ENCODE assay signal across 9 cellular contexts in the genomic region with DNA sequence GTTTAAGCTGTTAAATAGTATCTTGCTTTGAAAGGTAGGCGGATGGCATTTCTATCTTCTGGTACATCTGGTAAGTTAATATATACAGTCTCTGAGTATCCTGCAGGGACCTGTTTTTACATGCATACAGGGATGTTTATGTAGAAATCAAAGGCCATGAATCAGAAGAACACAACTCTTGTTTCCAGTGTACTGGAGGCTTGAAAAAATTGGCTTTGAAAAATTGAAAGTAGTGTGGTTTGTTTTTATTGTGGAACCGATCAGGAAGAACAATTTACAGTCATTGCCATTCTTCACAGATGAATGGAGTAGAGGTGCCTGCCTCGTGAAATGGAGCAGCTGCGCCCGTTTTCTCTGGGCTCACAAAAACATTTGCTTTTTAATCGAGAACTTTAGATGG. TPM values are rescaled to one million over a fixed set of nuclear protein-coding genes. Genes with fewer than 3 reads are reported as not detected.
DNase-seq lines count a peak whose midpoint lies in the region; ATAC-seq and TF ChIP-seq lines count a peak whose summit lies in the region.
"Had no signal": no experiment of that assay in that cellular context is flagged by ENCODE, and none has a peak within 500 bp of the region (broad histone marks: within the 10 kb centered on the region; RNA-seq: fewer than 3 reads in every experiment).

No MANE protein-coding gene starts in this region.

- H3K9me3 Mint-ChIP-seq in activated CD8-positive, alpha-beta T cell treated with anti-CD3 and anti-CD28 coated beads for 36 hours, result no peaks in the 10 kb centered on the region
- H3K9me3 Mint-ChIP-seq in naive B cell, result no peaks in the 10 kb centered on the region

- POLR2A ChIA-PET in activated CD8-positive, alpha-beta T cell treated with anti-CD3 and anti-CD28 coated beads for 36 hours (lab: Charles Lee), result interaction anchor here (1.2 kb wide), 1 partner anchor 353 kb away, joined by 3 read pairs; no protein-coding TSS in a partner anchor
- POLR2A ChIA-PET in PC-3 (lab: Charles Lee; ENCODE audit: unreplicated experiment), result no interaction called here

- H3K27ac Mint-ChIP-seq in activated CD8-positive, alpha-beta T cell treated with anti-CD3 and anti-CD28 coated beads for 36 hours, result peak overlapping the region; percentile 8
- H3K27ac Mint-ChIP-seq in naive B cell, result peak overlapping the region; percentile 89 to 97 (median 92)

- H3K27me3 Mint-ChIP-seq in activated CD8-positive, alpha-beta T cell treated with anti-CD3 and anti-CD28 coated beads for 36 hours, result no peaks in the 10 kb centered on the region
- H3K27me3 Mint-ChIP-seq in naive B cell, result no peaks in the 10 kb centered on the region

- H2AFZ ChIP-seq in PC-3 (ENCODE audit: low read length), result no peak overlapping the region

- 58 to 74% (median 70%) methylated on average over 6 of the region's 6 CpGs for WGBS in stomach, 5 donors
- WGBS in heart left ventricle, 4 donors, result 74 to 83% (median 77%) methylated on average over 6 of the region's 6 CpGs

- no peak for DNase-seq in activated CD4-positive, CD25-positive, alpha-beta regulatory T cell (lab: John Stamatoyannopoulos, UW)
- DNase-seq in HPDE6-E6E7 (ENCODE audit: extremely low spot score) (peak; percentile 70), naive B cell (peak; percentile 47), PC-3 (no peak), stomach (no peak), heart left ventricle (no peak)
- peak; percentile 11 for DNase-seq in activated CD8-positive, alpha-beta T cell treated with anti-CD3 and anti-CD28 coated beads for 36 hours

- H3K36me3 ChIP-seq in PC-3 (ENCODE audit: low read depth, low read length) (no peaks in the 10 kb centered on the region), stomach (no peaks in the 10 kb centered on the region), heart left ventricle (no peaks in the 10 kb centered on the region)

- no peaks in the 10 kb centered on the region for H3K36me3 Mint-ChIP-seq in activated CD8-positive, alpha-beta T cell treated with anti-CD3 and anti-CD28 coated beads for 36 hours (ENCODE audit: low read depth)
- H3K36me3 Mint-ChIP-seq in naive B cell, result peaks cover 0 to 7% of the 10 kb centered on the region in 2 donors

- intact Hi-C loops in activated CD8-positive, alpha-beta T cell treated with anti-CD3 and anti-CD28 coated beads for 36 hours (cut with micrococcal nuclease), result loop anchor here (5.0 kb wide), 1 partner anchor 425 kb away; no protein-coding TSS in a partner anchor
- intact Hi-C loops in PC-3 (cut with micrococcal nuclease) (no loop called here), stomach (cut with DNase I; ENCODE audit: low total_unique reads) (no loop called here), heart left ventricle (cut with DNase I) (loop anchor here in 1 of 10 donors (10.0 kb wide), 1 partner anchor 192 kb away; the partner anchor contains the start of gene GLCCI1)

- no TSS peak for BruUV-seq in PC-3 (replicated peaks; lab: Mats Ljungman, UMichigan)

- TF ChIP-seq POLR2A in stomach (IDR thresholded peaks at IDR 0.05) (no peak), heart left ventricle (IDR thresholded peaks at IDR 0.05) (no peak)

- no peak for TF ChIP-seq CTCF in activated CD8-positive, alpha-beta T cell treated with anti-CD3 and anti-CD28 coated beads for 36 hours (IDR thresholded peaks at IDR 0.05)
- TF ChIP-seq CTCF in PC-3 (conservative IDR thresholded peaks at IDR 0.05; ENCODE audit: low read depth, low read length) (no peak), stomach (IDR thresholded peaks at IDR 0.05) (no peak), heart left ventricle (IDR thresholded peaks at IDR 0.05) (no peak)

- H3K4me1 Mint-ChIP-seq in activated CD8-positive, alpha-beta T cell treated with anti-CD3 and anti-CD28 coated beads for 36 hours (ENCODE audit: low read depth), result peaks cover 22% of the 10 kb centered on the region
- H3K4me1 Mint-ChIP-seq in naive B cell, result peaks cover 31 to 46% (median 39%) of the 10 kb centered on the region in 3 donors

- peak overlapping the region; percentile 47 for H3K4me3 Mint-ChIP-seq in activated CD8-positive, alpha-beta T cell treated with anti-CD3 and anti-CD28 coated beads for 36 hours
- H3K4me3 Mint-ChIP-seq in naive B cell, result peak overlapping the region; percentile 70 to 96 (median 88)

- H3K4me3 ChIP-seq in PC-3 (ENCODE audit: low read length) (no peak overlapping the region), stomach (no peak overlapping the region), heart left ventricle (no peak overlapping the region)

- no peaks in the 10 kb centered on the region for H3K4me1 ChIP-seq in PC-3 (ENCODE audit: insufficient read depth, low read length)
- peaks cover 0 to 49% (median 18%) of the 10 kb centered on the region in 4 donors for H3K4me1 ChIP-seq in stomach
- peaks cover 0 to 5% (median 0%) of the 10 kb centered on the region in 12 donors for H3K4me1 ChIP-seq in heart left ventricle

- no peaks in the 10 kb centered on the region for H4K20me1 ChIP-seq in PC-3 (ENCODE audit: low read length)

- H3K27me3 ChIP-seq in PC-3 (ENCODE audit: low read length) (no peaks in the 10 kb centered on the region), stomach (no peaks in the 10 kb centered on the region), heart left ventricle (no peaks in the 10 kb centered on the region)

- H3F3A ChIP-seq in PC-3 (ENCODE audit: low read length, unreplicated experiment), result no peaks in the 10 kb centered on the region

- TF ChIP-seq EP300 in stomach (IDR thresholded peaks at IDR 0.05), result no peak

- H3K79me2 ChIP-seq in PC-3 (ENCODE audit: low read length), result no peaks in the 10 kb centered on the region

- no peak overlapping the region for H3K27ac ChIP-seq in PC-3 (ENCODE audit: low read length)
- H3K27ac ChIP-seq in stomach, result no peak overlapping the region
- H3K27ac ChIP-seq in heart left ventricle, result no peak overlapping the region

- CTCF ChIA-PET in activated CD8-positive, alpha-beta T cell treated with anti-CD3 and anti-CD28 coated beads for 36 hours (lab: Charles Lee), result interaction anchor here (0.8 to 1.9 kb wide), 6 partner anchors 8 to 194 kb away, joined by 3 to 7 read pairs (median 3); no protein-coding TSS in a partner anchor
- CTCF ChIA-PET in PC-3 (lab: Charles Lee), result no interaction called here

- no peak overlapping the region for H3K4me2 ChIP-seq in PC-3 (ENCODE audit: low read length)

- H3K9me3 ChIP-seq in PC-3 (ENCODE audit: low read length) (no peaks in the 10 kb centered on the region), stomach (no peaks in the 10 kb centered on the region), heart left ventricle (no peaks in the 10 kb centered on the region)

- H3K9ac ChIP-seq in PC-3 (ENCODE audit: low read length), result no peak overlapping the region

- no peaks in the 10 kb centered on the region for H3K9me2 ChIP-seq in PC-3 (replicated peaks; ENCODE audit: low read length)

- peak; percentile 35 to 38 for ATAC-seq in activated CD4-positive, CD25-positive, alpha-beta regulatory T cell treated with anti-CD3 and anti-CD28 coated beads, Interleukin-2, amount 50 U/mL, for 24 hours
- peak; percentile 72 for ATAC-seq in activated CD8-positive, alpha-beta T cell treated with anti-CD3 and anti-CD28 coated beads for 36 hours
- ATAC-seq in naive B cell (ENCODE audit: low read depth in 2 of 2), result peak; percentile 71 to 74
- no peak; the same call in 1 of the 2 replicates for ATAC-seq in PC-3
- no peak for ATAC-seq in heart left ventricle
- ATAC-seq: Panc1 had no signal

RNA-seq across cellular contexts. Expression of gene RPA3, which starts 54.0 kb away (rescaled TPM):
- total RNA-seq in activated CD8-positive, alpha-beta T cell treated with anti-CD3 and anti-CD28 coated beads for 36 hours, result 100 to 1,000 TPM; 188 to 203 TPM
- polyA plus RNA-seq in naive B cell (ENCODE audit: low read depth in 6 of 6) (100 to 1,000 TPM; 114 to 186 (median 150) TPM), stomach (10 to 100 TPM; 28.7 to 39.1 (median 33.0) TPM), heart left ventricle (10 to 100 TPM; 21.1 to 21.4 TPM)
- total RNA-seq in PC-3 (2014; rRNA removed) (38.9 and 39.3 TPM in 2 replicates), stomach (10 to 100 TPM in 3 of 5 donors, 1 to 10 TPM in 1, not detected in 1; 6.7 to 44.9 (median 20.8) TPM), heart left ventricle (10 to 100 TPM; 19.4 to 30.9 (median 27.0) TPM)

Comparison
In these comparisons a context has a peak if more than half of its experiments do, and no peak if none do; other contexts are left out.
1. ATAC-seq: peak in activated CD4-positive, CD25-positive, alpha-beta regulatory T cell treated with anti-CD3 and anti-CD28 coated beads, Interleukin-2, amount 50 U/mL, for 24 hours (2 of 2), activated CD8-positive, alpha-beta T cell treated with anti-CD3 and anti-CD28 coated beads for 36 hours (single experiment) and naive B cell (2 of 2); none in PC-3 (single experiment) and heart left ventricle (0 of 4).
2. DNase-seq: peak in HPDE6-E6E7 (single experiment), activated CD8-positive, alpha-beta T cell treated with anti-CD3 and anti-CD28 coated beads for 36 hours (single experiment) and naive B cell (single experiment); none in activated CD4-positive, CD25-positive, alpha-beta regulatory T cell (0 of 4), PC-3 (single experiment), stomach (single experiment) and heart left ventricle (0 of 5).